Comparison of ENCODE assay signal across 13 cellular contexts in genomic region chr2:9249036-9249800, GRCh38. TPM values are rescaled to one million over a fixed set of nuclear protein-coding genes. Genes with fewer than 3 reads are reported as not detected.
A peak's percentile ranks its signal among the peaks of the same experiment; 100 is the strongest.
DNase-seq lines count a peak whose midpoint lies in the region; ATAC-seq and TF ChIP-seq lines count a peak whose summit lies in the region.
"Had no signal": no experiment of that assay in that cellular context is flagged by ENCODE, and none has a peak within 500 bp of the region (broad histone marks: within the 10 kb centered on the region; RNA-seq: fewer than 3 reads in every experiment).

No MANE protein-coding gene starts in this region.

- no peak overlapping the region for H3K9ac ChIP-seq in HCT116 (ENCODE audit: low read length)
- peak overlapping the region; percentile 57 for H3K9ac ChIP-seq in SK-N-SH
- H3K9ac ChIP-seq in subcutaneous abdominal adipose tissue (ENCODE audit: low read length in 5 of 5): peak overlapping the region in 1 of 5 donors; percentile 13

- H4K20me1 ChIP-seq in HCT116 (ENCODE audit: insufficient read depth) (no peaks in the 10 kb centered on the region), SK-N-SH (ENCODE audit: insufficient read depth) (no peaks in the 10 kb centered on the region)

- H3K27me3 ChIP-seq in HCT116 (ENCODE audit: insufficient read depth, low read length) (no peaks in the 10 kb centered on the region), SK-N-SH (ENCODE audit: insufficient read depth) (no peaks in the 10 kb centered on the region), foreskin keratinocyte (no peaks in the 10 kb centered on the region), subcutaneous abdominal adipose tissue (ENCODE audit: control insufficient read depth in 5 of 5, insufficient read depth in 4 of 5, low read length in 5 of 5) (no peaks in the 10 kb centered on the region)
- H3K27me3 ChIP-seq: sigmoid colon had no signal

- ATAC-seq in HCT116 (no peak), foreskin keratinocyte (peak; percentile 45)
- ATAC-seq in naive thymus-derived CD8-positive, alpha-beta T cell: no peak
- ATAC-seq: left lobe of liver had no signal

- peak overlapping the region; percentile 31 for H3K4me2 ChIP-seq in HCT116 (ENCODE audit: low read length)
- peak overlapping the region; percentile 62 for H3K4me2 ChIP-seq in SK-N-SH

- H3K9me3 Mint-ChIP-seq in naive thymus-derived CD8-positive, alpha-beta T cell: no peaks in the 10 kb centered on the region

- POLR2A ChIA-PET in HCT116 (lab: Charles Lee) (no interaction called here), SK-N-SH (lab: Yijun Ruan, JAX) (no interaction called here)
- POLR2A ChIA-PET in naive thymus-derived CD8-positive, alpha-beta T cell (lab: Charles Lee): no interaction called here

- H3K36me3 ChIP-seq in HCT116 (ENCODE audit: control insufficient read depth in 1 of 2, insufficient read depth in 2 of 2, low read length in 2 of 2): no peaks in the 10 kb centered on the region
- no peaks in the 10 kb centered on the region for H3K36me3 ChIP-seq in SK-N-SH (replicated peaks in 1 of 2; ENCODE audit: control insufficient read depth in 1 of 2, insufficient read depth in 2 of 2, low read length in 1 of 2)
- H3K36me3 ChIP-seq in subcutaneous abdominal adipose tissue (ENCODE audit: control insufficient read depth in 5 of 5, insufficient read depth in 5 of 5, low read length in 5 of 5): no peaks in the 10 kb centered on the region
- H3K36me3 ChIP-seq: sigmoid colon had no signal

- RAD21 ChIA-PET in HCT116 (lab: Charles Lee; ENCODE audit: low non-redundant PET in 1 of 2, low total read pairs in 2 of 2, uncharacterized antibody in 2 of 2, unreplicated experiment in 2 of 2): no interaction called here

- intact Hi-C loops in HCT116 (cut with micrococcal nuclease): no loop called here

- peak overlapping the region in 1 of 10 donors; percentile 46 for H3K27ac Mint-ChIP-seq in naive thymus-derived CD8-positive, alpha-beta T cell

- no peak overlapping the region for H3K4me3 Mint-ChIP-seq in naive thymus-derived CD8-positive, alpha-beta T cell

- WGBS in SK-N-SH (ENCODE audit: low lambda C conversion rate): 62% methylated on average over 5 of the region's 10 CpGs

- H2AFZ ChIP-seq in HCT116 (ENCODE audit: low read depth, low read length, poor library complexity, severe bottlenecking) (no peak overlapping the region), SK-N-SH (ENCODE audit: low read depth) (no peak overlapping the region)

- peaks cover 3 to 24% (median 11%) of the 10 kb centered on the region in 5 donors for H3K27me3 Mint-ChIP-seq in naive thymus-derived CD8-positive, alpha-beta T cell

- no peaks in the 10 kb centered on the region for H3K36me3 Mint-ChIP-seq in naive thymus-derived CD8-positive, alpha-beta T cell

- H3K27ac ChIP-seq in HCT116 (ENCODE audit: low read depth, low read length) (no peak overlapping the region), SK-N-SH (ENCODE audit: low read depth in 2 of 2, low read length in 1 of 2) (peak overlapping the region; percentile 89 to 100), foreskin keratinocyte (peak overlapping the region; percentile 82), subcutaneous abdominal adipose tissue (ENCODE audit: low read depth, low read length) (peak overlapping the region; percentile 14)

- DNase-seq in HCT116 (ENCODE audit: low read depth, low spot score): no peak
- no peak for DNase-seq in SK-N-SH
- DNase-seq in foreskin keratinocyte: peak; percentile 55 to 80
- DNase-seq in NCI-H748 (lab: John Stamatoyannopoulos, UW; ENCODE audit: unreplicated experiment): no peak
- DNase-seq in naive thymus-derived CD8-positive, alpha-beta T cell: no peak
- no peak for DNase-seq in activated CD4-positive, alpha-beta T cell treated with anti-CD3 and anti-CD28 coated beads, Interleukin-2, amount 50 U/mL, for 1 hour
- DNase-seq: effector CD4-positive, alpha-beta T cell; GDM1; KBM-7; sigmoid colon; stimulated activated naive CD4-positive, alpha-beta T cell had no signal

- TF ChIP-seq CTCF in HCT116 (IDR thresholded peaks at IDR 0.05 in 2 of 3, conservative IDR thresholded peaks at IDR 0.05 in 1 of 3; ENCODE audit: borderline replicate concordance in 1 of 3, insufficient read depth in 1 of 3, low read depth in 2 of 3, low read length in 2 of 3) (no peak), SK-N-SH (IDR thresholded peaks at IDR 0.05) (no peak), foreskin keratinocyte (conservative IDR thresholded peaks at IDR 0.05) (peak; percentile 18)

- H3K79me2 ChIP-seq in HCT116 (ENCODE audit: insufficient read depth, low read length) (peaks cover 11% of the 10 kb centered on the region; the same call in 1 of the 2 replicates), SK-N-SH (ENCODE audit: insufficient read depth) (peaks cover 99% of the 10 kb centered on the region)

- no peak for TF ChIP-seq POLR2A in HCT116 (IDR thresholded peaks at IDR 0.05; ENCODE audit: borderline replicate concordance, extremely low read depth, insufficient read depth, insufficient read length)

- H3K4me1 ChIP-seq in HCT116 (ENCODE audit: control insufficient read depth in 1 of 2, insufficient read depth in 2 of 2, low read length in 2 of 2) (peaks cover 10 to 59% of the 10 kb centered on the region in 2 experiments), SK-N-SH (ENCODE audit: control insufficient read depth in 1 of 2, insufficient read depth in 2 of 2, low read depth in 1 of 2, low read length in 1 of 2) (peaks cover 77 to 79% of the 10 kb centered on the region in 2 experiments), foreskin keratinocyte (peaks cover 51% of the 10 kb centered on the region), subcutaneous abdominal adipose tissue (ENCODE audit: control insufficient read depth in 5 of 5, insufficient read depth in 5 of 5, low read length in 5 of 5) (peaks cover 18 to 54% (median 41%) of the 10 kb centered on the region in 5 donors)

- no peaks in the 10 kb centered on the region for H3K9me2 ChIP-seq in HCT116 (ENCODE audit: insufficient read depth)
- no peaks in the 10 kb centered on the region for H3K9me2 ChIP-seq in SK-N-SH

- H3K9me3 ChIP-seq in HCT116 (ENCODE audit: control insufficient read depth in 1 of 2, insufficient read depth in 1 of 2, low read depth in 1 of 2, low read length in 2 of 2) (no peaks in the 10 kb centered on the region), SK-N-SH (no peaks in the 10 kb centered on the region), subcutaneous abdominal adipose tissue (ENCODE audit: control insufficient read depth in 5 of 5, low read length in 5 of 5) (no peaks in the 10 kb centered on the region)
- H3K9me3 ChIP-seq: sigmoid colon had no signal

- no peaks in the 10 kb centered on the region for H3K4me1 Mint-ChIP-seq in naive thymus-derived CD8-positive, alpha-beta T cell

- TF ChIP-seq EP300 in SK-N-SH (IDR thresholded peaks at IDR 0.05; ENCODE audit: borderline replicate concordance in 1 of 2, low read depth in 1 of 2, low read length in 1 of 2): no peak

- H3K4me3 ChIP-seq in HCT116 (replicated peaks in 1 of 2; ENCODE audit: low read depth in 1 of 2, low read length in 2 of 2): no peak overlapping the region
- H3K4me3 ChIP-seq in SK-N-SH (ENCODE audit: low read depth in 2 of 2, low read length in 1 of 2): no peak overlapping the region
- H3K4me3 ChIP-seq in subcutaneous abdominal adipose tissue (ENCODE audit: low read depth in 1 of 5, low read length in 5 of 5): no peak overlapping the region
- H3K4me3 ChIP-seq: sigmoid colon had no signal

- no TSS peak for BruUV-seq in HCT116 (replicated peaks; lab: Mats Ljungman, UMichigan)

- CTCF ChIA-PET in HCT116 (lab: Charles Lee) (no interaction called here), SK-N-SH (lab: Yijun Ruan, JAX) (interaction anchor here (0.8 to 4.3 kb wide), 10 partner anchors 8 to 173 kb away, joined by 3 to 26 read pairs (median 4); partner anchors contain the start of gene ASAP2)

- TF ChIP-seq RAD21 in HCT116 (IDR thresholded peaks at IDR 0.05; ENCODE audit: low read depth) (no peak), SK-N-SH (IDR thresholded peaks at IDR 0.05; ENCODE audit: low read length) (no peak)

- H3F3A ChIP-seq in SK-N-SH (replicated peaks; ENCODE audit: insufficient read depth): peaks cover 29% of the 10 kb centered on the region

TF ChIP-seq in SK-N-SH, 30 proteins besides CTCF, POLR2A, EP300 and RAD21 (continues in another document):
- TF ChIP-seq, protein P1, sequence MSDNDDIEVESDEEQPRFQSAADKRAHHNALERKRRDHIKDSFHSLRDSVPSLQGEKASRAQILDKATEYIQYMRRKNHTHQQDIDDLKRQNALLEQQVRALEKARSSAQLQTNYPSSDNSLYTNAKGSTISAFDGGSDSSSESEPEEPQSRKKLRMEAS (IDR thresholded peaks at IDR 0.05; ENCODE audit: low read depth): peak; percentile 30; the same call in 1 of the 2 replicates
- TF ChIP-seq, protein P2, sequence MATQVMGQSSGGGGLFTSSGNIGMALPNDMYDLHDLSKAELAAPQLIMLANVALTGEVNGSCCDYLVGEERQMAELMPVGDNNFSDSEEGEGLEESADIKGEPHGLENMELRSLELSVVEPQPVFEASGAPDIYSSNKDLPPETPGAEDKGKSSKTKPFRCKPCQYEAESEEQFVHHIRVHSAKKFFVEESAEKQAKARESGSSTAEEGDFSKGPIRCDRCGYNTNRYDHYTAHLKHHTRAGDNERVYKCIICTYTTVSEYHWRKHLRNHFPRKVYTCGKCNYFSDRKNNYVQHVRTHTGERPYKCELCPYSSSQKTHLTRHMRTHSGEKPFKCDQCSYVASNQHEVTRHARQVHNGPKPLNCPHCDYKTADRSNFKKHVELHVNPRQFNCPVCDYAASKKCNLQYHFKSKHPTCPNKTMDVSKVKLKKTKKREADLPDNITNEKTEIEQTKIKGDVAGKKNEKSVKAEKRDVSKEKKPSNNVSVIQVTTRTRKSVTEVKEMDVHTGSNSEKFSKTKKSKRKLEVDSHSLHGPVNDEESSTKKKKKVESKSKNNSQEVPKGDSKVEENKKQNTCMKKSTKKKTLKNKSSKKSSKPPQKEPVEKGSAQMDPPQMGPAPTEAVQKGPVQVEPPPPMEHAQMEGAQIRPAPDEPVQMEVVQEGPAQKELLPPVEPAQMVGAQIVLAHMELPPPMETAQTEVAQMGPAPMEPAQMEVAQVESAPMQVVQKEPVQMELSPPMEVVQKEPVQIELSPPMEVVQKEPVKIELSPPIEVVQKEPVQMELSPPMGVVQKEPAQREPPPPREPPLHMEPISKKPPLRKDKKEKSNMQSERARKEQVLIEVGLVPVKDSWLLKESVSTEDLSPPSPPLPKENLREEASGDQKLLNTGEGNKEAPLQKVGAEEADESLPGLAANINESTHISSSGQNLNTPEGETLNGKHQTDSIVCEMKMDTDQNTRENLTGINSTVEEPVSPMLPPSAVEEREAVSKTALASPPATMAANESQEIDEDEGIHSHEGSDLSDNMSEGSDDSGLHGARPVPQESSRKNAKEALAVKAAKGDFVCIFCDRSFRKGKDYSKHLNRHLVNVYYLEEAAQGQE (IDR thresholded peaks at IDR 0.05; ENCODE audit: low read depth, low read length): no peak

RNA-seq across cellular contexts. Expression of gene ASAP2, which starts 42.6 kb away (rescaled TPM):
- total RNA-seq in HCT116 (2021; ENCODE audit: unreplicated experiment): 16.5 TPM
- 9.2 and 10.0 TPM in 2 replicates for polyA plus RNA-seq in HCT116 (2012)
- 37.9 and 41.4 TPM in 2 replicates for polyA plus RNA-seq in SK-N-SH (2012; rRNA removed)
- polyA plus RNA-seq in SK-N-SH (2012; cell fraction: cytosol; rRNA removed): 46.4 and 46.7 TPM in 2 replicates
- 60.7 and 79.4 TPM in 2 replicates for polyA plus RNA-seq in SK-N-SH (2012; cell fraction: nucleus; rRNA removed)
- total RNA-seq in foreskin keratinocyte: 57.2 and 69.3 TPM in 2 replicates
- 20.8 and 21.8 TPM in 2 replicates for polyA plus RNA-seq in foreskin keratinocyte
- not detected for total RNA-seq in naive thymus-derived CD8-positive, alpha-beta T cell
- not detected for polyA plus RNA-seq in naive thymus-derived CD8-positive, alpha-beta T cell

Comparison
In these comparisons a context has a peak if more than half of its experiments do, and no peak if none do; other contexts are left out.
1. DNase-seq: peak in foreskin keratinocyte (2 of 2); none in HCT116 (single experiment), SK-N-SH (single experiment), NCI-H748 (single experiment), naive thymus-derived CD8-positive, alpha-beta T cell (0 of 10) and activated CD4-positive, alpha-beta T cell treated with anti-CD3 and anti-CD28 coated beads, Interleukin-2, amount 50 U/mL, for 1 hour (single experiment).
2. RNA of gene ASAP2, which starts 42.6 kb away (total RNA-seq): 57.2 to 69.3 TPM in foreskin keratinocyte and 16.5 TPM in HCT116 (single experiment); not detected in naive thymus-derived CD8-positive, alpha-beta T cell; every median in the first group is over 10 times any median in the second.